ENCODE assay signal across 8 cellular contexts in the genomic region with DNA sequence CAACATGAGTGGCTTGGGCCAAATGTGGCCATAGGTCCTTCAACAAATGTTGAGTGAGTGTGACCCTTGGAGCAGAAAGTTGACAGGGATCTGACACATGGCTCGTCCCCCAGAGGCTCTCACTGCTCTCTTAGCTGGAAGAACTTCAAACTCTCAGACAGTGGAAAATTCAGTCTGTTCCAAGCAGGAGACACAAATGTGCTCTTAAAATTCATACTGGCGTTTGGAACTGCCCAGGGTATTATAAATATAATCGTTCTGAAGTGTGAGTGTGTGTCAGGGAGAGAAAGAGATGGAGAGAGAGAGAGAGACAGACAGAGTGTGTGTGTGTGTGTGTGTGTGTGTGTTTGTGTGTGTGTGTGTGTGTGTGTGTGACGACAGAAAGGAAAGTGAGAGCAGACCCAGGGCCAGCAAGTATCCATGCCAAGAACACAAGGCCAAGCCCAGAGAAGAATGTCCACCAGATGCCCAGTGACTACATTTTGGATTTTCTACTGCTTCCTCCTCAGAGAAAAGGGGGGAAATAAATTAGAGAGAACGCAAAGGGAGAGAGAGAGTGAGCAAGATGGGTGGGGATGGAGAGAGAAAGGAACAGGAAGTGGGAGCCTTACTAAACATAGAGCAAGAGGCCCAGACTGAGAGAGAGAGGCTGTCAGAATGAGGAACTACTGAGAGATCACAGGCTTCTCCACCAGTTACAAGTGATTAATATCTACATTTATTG.
DNase-seq lines count a peak whose midpoint lies in the region; ATAC-seq and TF ChIP-seq lines count a peak whose summit lies in the region.

No MANE protein-coding gene starts in this region.

- H3K9me3 ChIP-seq in left lung (no peaks in the 10 kb centered on the region), tibial nerve (no peaks in the 10 kb centered on the region)

- H3K4me1 ChIP-seq in left lung (peaks cover 6 to 13% of the 10 kb centered on the region in 2 donors), tibial nerve (peaks cover 0 to 19% (median 7%) of the 10 kb centered on the region in 4 donors)

- H3K36me3 Mint-ChIP-seq in activated T-helper 17 cell treated with anti-CD3 and anti-CD28 coated beads, Interleukin-2, amount 50 U/mL, for 72 hours (ENCODE audit: low read depth), result no peaks in the 10 kb centered on the region

- DNase-seq in Right ventricle myocardium inferior (ENCODE audit: missing footprints) (no peak), cardiac septum (ENCODE audit: low spot score) (no peak), left lung (no peak), tibial nerve (ENCODE audit: low spot score in 2 of 2) (peak; percentile 24 to 75), H4 (ENCODE audit: low spot score) (no peak), NCI-H82 treated with DMSO at 0.1 percent for 48 hours (lab: John Stamatoyannopoulos, UW; ENCODE audit: unreplicated experiment) (no peak)

- H3K27me3 ChIP-seq in left lung, result no peaks in the 10 kb centered on the region
- no peaks in the 10 kb centered on the region for H3K27me3 ChIP-seq in tibial nerve

- peaks cover 5% of the 10 kb centered on the region for H3K4me1 Mint-ChIP-seq in activated T-helper 17 cell treated with anti-CD3 and anti-CD28 coated beads, Interleukin-2, amount 50 U/mL, for 72 hours

- H3K27me3 Mint-ChIP-seq in activated T-helper 17 cell treated with anti-CD3 and anti-CD28 coated beads, Interleukin-2, amount 50 U/mL, for 72 hours, result no peaks in the 10 kb centered on the region

- ATAC-seq in Right ventricle myocardium inferior, result peak; percentile 87
- peak; percentile 82 for ATAC-seq in HG03139 (IDR thresholded peaks at IDR 0.05; ENCODE audit: unreplicated experiment)
- ATAC-seq in activated T-helper 17 cell treated with anti-CD3 and anti-CD28 coated beads, Interleukin-2, amount 50 U/mL, for 72 hours (replicated peaks), result peak; percentile 52
- peak; percentile 88 for ATAC-seq in left lung

- TF ChIP-seq EP300 in tibial nerve (IDR thresholded peaks at IDR 0.05), result peak in 1 of 2 donors; percentile 45

- no peak overlapping the region for H3K4me3 Mint-ChIP-seq in activated T-helper 17 cell treated with anti-CD3 and anti-CD28 coated beads, Interleukin-2, amount 50 U/mL, for 72 hours

- no peaks in the 10 kb centered on the region for H3K9me3 Mint-ChIP-seq in activated T-helper 17 cell treated with anti-CD3 and anti-CD28 coated beads, Interleukin-2, amount 50 U/mL, for 72 hours

- H3K36me3 ChIP-seq in left lung (no peaks in the 10 kb centered on the region), tibial nerve (no peaks in the 10 kb centered on the region)

- intact Hi-C loops in Right ventricle myocardium inferior (cut with DNase I), result loop anchor here (5.0 kb wide), 2 partner anchors 118 to 197 kb away; no protein-coding TSS in a partner anchor
- intact Hi-C loops in cardiac septum (cut with DNase I), result loop anchor here (5.0 kb wide), 1 partner anchor 118 kb away; no protein-coding TSS in a partner anchor
- intact Hi-C loops in left lung (cut with DNase I), result no loop called here

- TF ChIP-seq CTCF in left lung (IDR thresholded peaks at IDR 0.05), result no peak
- no peak for TF ChIP-seq CTCF in tibial nerve (IDR thresholded peaks at IDR 0.05)

- WGBS in tibial nerve, 2 donors, result 20 to 26% methylated on average over 5 of the region's 5 CpGs

- peak overlapping the region; percentile 42 for H3K27ac Mint-ChIP-seq in activated T-helper 17 cell treated with anti-CD3 and anti-CD28 coated beads, Interleukin-2, amount 50 U/mL, for 72 hours

- H3K27ac ChIP-seq in left lung (peak overlapping the region; percentile 61 to 89), tibial nerve (peak overlapping the region; percentile 37 to 77 (median 66))

- H3K4me3 ChIP-seq in left lung (no peak overlapping the region), tibial nerve (no peak overlapping the region)

- no peak for TF ChIP-seq POLR2A in tibial nerve (IDR thresholded peaks at IDR 0.05)

Comparison
In these comparisons a context has a peak if more than half of its experiments do, and no peak if none do; other contexts are left out.
1. DNase-seq: peak in tibial nerve (2 of 2); none in Right ventricle myocardium inferior (single experiment), cardiac septum (single experiment), left lung (0 of 2), H4 (single experiment) and NCI-H82 treated with DMSO at 0.1 percent for 48 hours (single experiment).
2. intact Hi-C loops: an anchor here in Right ventricle myocardium inferior (5.0 kb wide) and cardiac septum (5.0 kb wide); none called in left lung.
3. Peak in every context shown above with its lines, with median percentiles within 50 percentile points of each other: ATAC-seq.